ENCODE assay signal across 8 cellular contexts in genomic region chr4:56977321-56978012, GRCh38. TPM values are rescaled to one million over a fixed set of nuclear protein-coding genes. Genes with fewer than 3 reads are reported as not detected.
DNase-seq lines count a peak whose midpoint lies in the region; TF ChIP-seq lines count a peak whose summit lies in the region.

Gene NOA1 (minus strand): TSS chr4:56977606. CDS start chr4:56977585, 21 bp downstream.

- no peaks in the 10 kb centered on the region for H4K20me1 ChIP-seq in H9 (ENCODE audit: control insufficient read depth, insufficient read depth, insufficient read length)

- H2AK5ac ChIP-seq in H9 (ENCODE audit: insufficient read length, low read length) = no peak within 1 kb of the TSS

- H3K56ac ChIP-seq in H9 (ENCODE audit: insufficient read length, low read depth, low read length) = no peak within 1 kb of the TSS

- H3K9me3 ChIP-seq in H9 (ENCODE audit: control insufficient read depth, low read depth, low read length) (no peaks in the 10 kb centered on the region), MG63 (peaks cover 8% of the 10 kb centered on the region; the same call in 1 of the 2 replicates)

- DNase-seq in ELR (ENCODE audit: low read depth) (peak; percentile 99), H9 (peak; percentile 98), MG63 (peak; percentile 92), SHP77 treated with DMSO at 0.1 percent for 48 hours (lab: John Stamatoyannopoulos, UW) (peak; percentile 99), fibroblast of the aortic adventitia (ENCODE audit: low read depth) (peak; percentile 100)
- peak; percentile 99 for DNase-seq in activated effector memory CD4-positive, alpha-beta T cell treated with anti-CD3 and anti-CD28 coated beads, Interleukin-2, amount 50 U/mL, for 16 hours

- H3K4me3 ChIP-seq in MG63 (peak within 1 kb of the TSS; percentile 90), fibroblast of the aortic adventitia (ENCODE audit: low read depth, low read length) (peak within 1 kb of the TSS; percentile 97)

- H2BK120ac ChIP-seq in H9 (ENCODE audit: low read depth, low read length, poor library complexity, severe bottlenecking) = no peak within 1 kb of the TSS

- no peak within 1 kb of the TSS for H4K91ac ChIP-seq in H9 (ENCODE audit: insufficient read length, low read depth, low read length)

- peaks cover 24% of the 10 kb centered on the region for H3K36me3 ChIP-seq in MG63

- H3K79me1 ChIP-seq in H9 (ENCODE audit: insufficient read depth, low read depth, low read length, poor library complexity, severe bottlenecking) = no peaks in the 10 kb centered on the region

- H3K9me3 Mint-ChIP-seq in H9 (no peaks in the 10 kb centered on the region; a peak in 3 of 5 replicates), nephron (peaks cover 6% of the 10 kb centered on the region)
- H3K9me3 Mint-ChIP-seq in stimulated activated naive CD8-positive, alpha-beta T cell treated with anti-CD3 and anti-CD28 coated beads, Interleukin-15, Interleukin-2, amounts not matched to agents 100 ng/mL and 50 ng/mL, for 24 hours = peaks cover 10% of the 10 kb centered on the region

- TF ChIP-seq CTCF in H9 (conservative IDR thresholded peaks at IDR 0.05) = no peak
- no peak for TF ChIP-seq CTCF in fibroblast of the aortic adventitia (IDR thresholded peaks at IDR 0.05; ENCODE audit: insufficient read depth, low read length)
- no peak for TF ChIP-seq CTCF in nephron (IDR thresholded peaks at IDR 0.05; ENCODE audit: unreplicated experiment in 3 of 3)

- H3K27me3 Mint-ChIP-seq in H9 (ENCODE audit: low read depth) = no peaks in the 10 kb centered on the region
- H3K27me3 Mint-ChIP-seq in nephron (ENCODE audit: low read depth) = no peaks in the 10 kb centered on the region
- no peaks in the 10 kb centered on the region for H3K27me3 Mint-ChIP-seq in stimulated activated naive CD8-positive, alpha-beta T cell treated with anti-CD3 and anti-CD28 coated beads, Interleukin-15, Interleukin-2, amounts not matched to agents 100 ng/mL and 50 ng/mL, for 24 hours

- no CpG with 5 or more reads among the region's 51 CpGs for WGBS in H9 (ENCODE audit: extremely low coverage, insufficient read length, low lambda C conversion rate)

- no peak within 1 kb of the TSS for H3K23ac ChIP-seq in H9 (ENCODE audit: insufficient read length, low read depth, low read length)

- no peak within 1 kb of the TSS for H4K5ac ChIP-seq in H9 (ENCODE audit: insufficient read length, low read depth, low read length)

- H2BK5ac ChIP-seq in H9 (ENCODE audit: insufficient read length, low read length) = no peak within 1 kb of the TSS

- H3K4me1 ChIP-seq in H9 (ENCODE audit: insufficient read depth, low read length) = no peaks in the 10 kb centered on the region; the same call in 1 of the 2 replicates

- peak within 1 kb of the TSS; percentile 78 for H3K9ac ChIP-seq in H9 (ENCODE audit: extremely low read depth, insufficient read length, low read length)

- H3K4me2 ChIP-seq in H9 (ENCODE audit: insufficient read depth, insufficient read length, low read length) = peak within 1 kb of the TSS; percentile 92

- peak within 1 kb of the TSS; percentile 26; the same call in 1 of the 2 replicates for H3K14ac ChIP-seq in H9 (ENCODE audit: insufficient read depth, low read length)

- H3K4me3 Mint-ChIP-seq in H9 (peak within 1 kb of the TSS; percentile 100), nephron (peak within 1 kb of the TSS; percentile 100)
- H3K4me3 Mint-ChIP-seq in stimulated activated naive CD8-positive, alpha-beta T cell treated with anti-CD3 and anti-CD28 coated beads, Interleukin-15, Interleukin-2, amounts not matched to agents 100 ng/mL and 50 ng/mL, for 24 hours = peak within 1 kb of the TSS; percentile 99

- H3K27ac Mint-ChIP-seq in H9 = peak within 1 kb of the TSS; percentile 96 to 99 (median 99)
- peak within 1 kb of the TSS; percentile 94 to 100 (median 100) for H3K27ac Mint-ChIP-seq in nephron
- peak within 1 kb of the TSS; percentile 99 for H3K27ac Mint-ChIP-seq in stimulated activated naive CD8-positive, alpha-beta T cell treated with anti-CD3 and anti-CD28 coated beads, Interleukin-15, Interleukin-2, amounts not matched to agents 100 ng/mL and 50 ng/mL, for 24 hours

- no peak within 1 kb of the TSS for H2AFZ ChIP-seq in H9 (ENCODE audit: low read length)

- no peak within 1 kb of the TSS for H3T11ph ChIP-seq in H9 (ENCODE audit: low read length)

- no peak within 1 kb of the TSS for H4K8ac ChIP-seq in H9 (replicated peaks; ENCODE audit: insufficient read length, low read depth, low read length)

- H3K27me3 ChIP-seq in H9 (ENCODE audit: insufficient read depth, low read length) = no peaks in the 10 kb centered on the region
- no peaks in the 10 kb centered on the region for H3K27me3 ChIP-seq in MG63

- H3K4me1 Mint-ChIP-seq in H9 = peaks cover 17 to 19% of the 10 kb centered on the region in 2 experiments
- H3K4me1 Mint-ChIP-seq in nephron = peaks cover 41% of the 10 kb centered on the region
- peaks cover 64% of the 10 kb centered on the region for H3K4me1 Mint-ChIP-seq in stimulated activated naive CD8-positive, alpha-beta T cell treated with anti-CD3 and anti-CD28 coated beads, Interleukin-15, Interleukin-2, amounts not matched to agents 100 ng/mL and 50 ng/mL, for 24 hours (ENCODE audit: low read depth)

- H3K79me2 ChIP-seq in H9 (ENCODE audit: insufficient read depth, low read length) = peaks cover 40% of the 10 kb centered on the region; the same call in 1 of the 2 replicates

- H2BK12ac ChIP-seq in H9 (ENCODE audit: insufficient read length, low read depth, low read length) = no peak within 1 kb of the TSS

- H3K18ac ChIP-seq in H9 (ENCODE audit: insufficient read length, low read depth, low read length) = no peak within 1 kb of the TSS

- H3K4ac ChIP-seq in H9 (ENCODE audit: low read depth, low read length) = no peak within 1 kb of the TSS

- no peak within 1 kb of the TSS for H2BK20ac ChIP-seq in H9 (ENCODE audit: low read depth, low read length, poor library complexity, severe bottlenecking)

- H3K36me3 Mint-ChIP-seq in H9 (ENCODE audit: insufficient read depth in 1 of 3, low read depth in 3 of 3) = peaks cover 18 to 30% (median 24%) of the 10 kb centered on the region in 3 experiments
- H3K36me3 Mint-ChIP-seq in nephron (ENCODE audit: low read depth) = peaks cover 18% of the 10 kb centered on the region
- H3K36me3 Mint-ChIP-seq in stimulated activated naive CD8-positive, alpha-beta T cell treated with anti-CD3 and anti-CD28 coated beads, Interleukin-15, Interleukin-2, amounts not matched to agents 100 ng/mL and 50 ng/mL, for 24 hours (ENCODE audit: low read depth) = peaks cover 57% of the 10 kb centered on the region

- H3K23me2 ChIP-seq in H9 (ENCODE audit: insufficient read length, low read depth, low read length, poor library complexity, severe bottlenecking) = peaks cover 11% of the 10 kb centered on the region

- no peak within 1 kb of the TSS for H3K27ac ChIP-seq in H9 (ENCODE audit: insufficient read length, low read depth, low read length)

- no peak within 1 kb of the TSS for H2BK15ac ChIP-seq in H9 (ENCODE audit: low read depth, low read length)

RNA-seq across cellular contexts. Expression of gene NOA1, which starts in this region (rescaled TPM):
- total RNA-seq in H9 (2021) (22.2 and 22.8 TPM in 2 replicates), fibroblast of the aortic adventitia (ENCODE audit: low replicate concordance) (15.0 and 21.2 TPM in 2 replicates)
- 7.0 and 7.4 TPM in 2 replicates for total RNA-seq in MG63 (2014; rRNA removed; shearing (Covaris generic); ENCODE audit: low replicate concordance)
